In genomic region chr4:533318-534100, GRCh38 we compare ENCODE assay signal across 1 cellular context.
TF ChIP-seq lines count a peak whose summit lies in the region.

No MANE protein-coding gene starts in this region.

TF ChIP-seq in HCT116, 20 proteins besides CTCF, POLR2A, EP300 and RAD21 (continued from another document):
- no peak for TF ChIP-seq CEBPB (IDR thresholded peaks at IDR 0.05; ENCODE audit: low read depth)
- no peak for TF ChIP-seq YY1 (IDR thresholded peaks at IDR 0.05; ENCODE audit: extremely low read depth, insufficient replicate concordance, low read depth, low read length)
- no peak for TF ChIP-seq MAX (IDR thresholded peaks at IDR 0.05)
- TF ChIP-seq SIN3A (IDR thresholded peaks at IDR 0.05; ENCODE audit: low read depth) = no peak
- TF ChIP-seq ZNF274 (IDR thresholded peaks at IDR 0.05; ENCODE audit: low read depth, low read length) = no peak
